In genomic region chr4:185396724-185397402, GRCh38 we compare ENCODE assay signal across 1 cellular context.
A peak's percentile ranks its signal among the peaks of the same experiment; 100 is the strongest.
TF ChIP-seq lines count a peak whose summit lies in the region.

TSS of gene ANKRD37 (plus strand) at chr4:185396841. CDS start at chr4:185396924, 83 bp downstream.

TF ChIP-seq in HEK293, 187 proteins besides CTCF, POLR2A, EP300 and RAD21 (continued from another document):
- TF ChIP-seq ATF2 (tag by site-specific recombination; IDR thresholded peaks at IDR 0.05; ENCODE audit: low read depth) = no peak
- TF ChIP-seq ZNF335 (tag by site-specific recombination; conservative IDR thresholded peaks at IDR 0.05) = peak; percentile 38
- TF ChIP-seq ZNF175 (tag by site-specific recombination; IDR thresholded peaks at IDR 0.05) = no peak
- no peak for TF ChIP-seq HIC1 (tag by site-specific recombination; IDR thresholded peaks at IDR 0.05)
